ENCODE assay signal across 9 cellular contexts in the genomic region with DNA sequence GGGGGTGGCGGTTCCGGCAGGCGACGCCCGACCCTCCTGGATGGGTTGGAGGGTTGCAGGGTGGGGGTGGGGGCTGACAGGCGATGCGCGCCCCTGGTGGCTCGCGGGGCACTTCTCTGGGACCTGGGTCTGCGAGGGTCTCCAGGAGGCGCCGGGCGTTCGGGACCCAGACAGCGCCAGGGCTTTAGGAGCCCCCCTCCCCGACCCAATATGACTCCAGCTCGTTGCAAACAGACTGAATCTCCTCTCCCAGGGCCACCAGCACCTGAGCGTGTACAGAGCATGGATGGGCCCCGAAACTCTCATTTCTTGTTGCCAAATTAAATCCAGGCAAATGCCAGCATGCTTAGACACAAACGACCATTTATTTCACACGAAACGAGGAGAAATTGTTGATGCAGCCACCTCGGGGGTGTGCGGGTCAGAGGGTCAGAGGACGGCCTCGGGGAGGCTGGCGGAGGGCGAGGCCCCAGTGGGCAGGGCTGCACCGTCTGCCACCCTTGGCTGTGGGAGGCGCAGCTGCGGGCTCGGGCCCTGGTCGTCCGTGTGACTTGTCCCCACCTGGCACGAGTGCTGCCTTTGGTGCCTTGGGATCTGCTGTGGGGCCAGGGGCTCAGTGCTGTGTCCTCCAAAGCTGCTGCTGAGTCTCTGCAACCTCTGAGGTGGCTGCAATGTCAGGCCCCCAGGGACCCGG. TPM values are rescaled to one million over a fixed set of nuclear protein-coding genes. Genes with fewer than 3 reads are reported as not detected.
DNase-seq lines count a peak whose midpoint lies in the region; ATAC-seq and TF ChIP-seq lines count a peak whose summit lies in the region.
"Had no signal": no experiment of that assay in that cellular context is flagged by ENCODE, and none has a peak within 500 bp of the region (broad histone marks: within the 10 kb centered on the region; RNA-seq: fewer than 3 reads in every experiment).

No MANE protein-coding gene starts in this region.

- H3K9me3 ChIP-seq in NT2/D1 (ENCODE audit: insufficient read depth, low read length) (no peaks in the 10 kb centered on the region), prostate gland (no peaks in the 10 kb centered on the region)

- no peak for TF ChIP-seq POLR2A in prostate gland (IDR thresholded peaks at IDR 0.05)

- H3K27ac ChIP-seq in dorsolateral prefrontal cortex, result no peak overlapping the region
- no peak overlapping the region for H3K27ac ChIP-seq in prostate gland

- H3K4me1 ChIP-seq in NT2/D1 (ENCODE audit: insufficient read depth, insufficient read length) (peaks cover 23% of the 10 kb centered on the region), prostate gland (replicated peaks) (peaks cover 17% of the 10 kb centered on the region)

- intact Hi-C loops in dorsolateral prefrontal cortex (cut with DNase I), result no loop called here
- intact Hi-C loops in prostate gland (cut with DNase I), result loop anchor here (5.0 to 10.0 kb wide), 2 partner anchors 84 to 192 kb away; a partner anchor contains a TSS

- peak overlapping the region; percentile 22 for H3K9ac ChIP-seq in NT2/D1 (ENCODE audit: insufficient read length, low read depth)

- no peaks in the 10 kb centered on the region for H3K36me3 ChIP-seq in NT2/D1 (ENCODE audit: insufficient read depth, insufficient read length, low read length)
- no peaks in the 10 kb centered on the region for H3K36me3 ChIP-seq in prostate gland

- peaks cover 11% of the 10 kb centered on the region for H3K27me3 ChIP-seq in NT2/D1 (ENCODE audit: insufficient read depth, insufficient read length)
- peaks cover 0 to 41% (median 9%) of the 10 kb centered on the region in 45 donors for H3K27me3 ChIP-seq in dorsolateral prefrontal cortex
- H3K27me3 ChIP-seq in prostate gland (replicated peaks; ENCODE audit: insufficient read depth), result no peaks in the 10 kb centered on the region

- no peak for ATAC-seq in GM21723 (IDR thresholded peaks at IDR 0.05; ENCODE audit: unreplicated experiment)
- ATAC-seq in GM18870 (IDR thresholded peaks at IDR 0.05; ENCODE audit: unreplicated experiment), result no peak
- ATAC-seq in GM19324 (IDR thresholded peaks at IDR 0.05; ENCODE audit: low FRiP score, unreplicated experiment), result no peak

- WGBS in prostate gland, result 32% methylated on average over 35 of the region's 37 CpGs

- DNase-seq in NCI-H1436 (lab: John Stamatoyannopoulos, UW) (peak; percentile 31), NCI-H1436 treated with DMSO at 0.1 percent for 48 hours (lab: John Stamatoyannopoulos, UW) (no peak), NT2/D1 (ENCODE audit: low read depth, low spot score) (no peak), dorsolateral prefrontal cortex (no peak), prostate gland (ENCODE audit: low spot score) (no peak)

- no peak overlapping the region for H3K4me3 ChIP-seq in NT2/D1 (ENCODE audit: insufficient read length, low read depth)
- H3K4me3 ChIP-seq in dorsolateral prefrontal cortex, result no peak overlapping the region
- H3K4me3 ChIP-seq in prostate gland, result no peak overlapping the region

- TF ChIP-seq CTCF in dorsolateral prefrontal cortex (IDR thresholded peaks at IDR 0.05 in 54 of 56, conservative IDR thresholded peaks at IDR 0.05 in 2 of 56; ENCODE audit: low read depth in 1 of 56, partially characterized antibody in 56 of 56) (peak in 52 of 56 donors; percentile 11 to 59 (median 44)), prostate gland (IDR thresholded peaks at IDR 0.05) (peak; percentile 36 to 63 (median 60))

RNA-seq across cellular contexts. Expression of a gene that starts 20.9 kb away (rescaled TPM):
- total RNA-seq in dorsolateral prefrontal cortex (under 1 TPM in 2 of 120 experiments, not detected in 118; 0.23 to 0.25 TPM), prostate gland (10 to 100 TPM in 1 of 2 donors, 1 to 10 TPM in 1; 1.3 to 53.7 TPM)
- total RNA-seq: temporal lobe had no signal
